In the genomic region with DNA sequence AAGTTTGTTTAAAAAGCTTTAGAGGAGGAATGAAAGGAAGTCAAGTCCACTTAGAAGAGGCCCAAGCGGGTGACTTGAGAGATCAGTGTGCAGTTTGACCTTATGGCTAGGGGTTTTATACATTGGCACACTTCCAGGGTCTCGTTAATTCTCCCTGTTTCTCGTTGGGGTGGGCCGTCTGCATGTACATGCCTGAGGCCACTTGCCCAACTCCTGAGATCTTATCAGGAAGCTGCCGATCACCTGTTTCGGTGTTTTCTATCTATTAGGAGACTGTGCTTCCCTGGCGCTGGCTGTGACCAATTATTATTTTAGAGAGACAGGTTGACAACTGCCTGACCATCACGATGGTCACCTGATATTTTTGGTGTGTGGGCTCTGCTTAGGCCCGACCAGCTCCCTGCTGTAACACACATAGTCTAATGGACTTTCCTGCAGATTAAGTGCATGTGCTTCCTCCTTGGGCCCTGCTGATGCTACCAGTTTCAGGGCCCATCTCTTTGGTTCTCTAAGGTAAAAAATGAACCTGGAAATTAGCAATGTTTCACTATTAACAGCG, we compare ENCODE assay signal across 1 cellular context.
TF ChIP-seq lines count a peak whose summit lies in the region.

No MANE protein-coding gene starts in this region.

TF ChIP-seq in H1, 55 proteins besides CTCF, POLR2A, EP300 and RAD21 (continued from another document):
- TF ChIP-seq, protein P1, sequence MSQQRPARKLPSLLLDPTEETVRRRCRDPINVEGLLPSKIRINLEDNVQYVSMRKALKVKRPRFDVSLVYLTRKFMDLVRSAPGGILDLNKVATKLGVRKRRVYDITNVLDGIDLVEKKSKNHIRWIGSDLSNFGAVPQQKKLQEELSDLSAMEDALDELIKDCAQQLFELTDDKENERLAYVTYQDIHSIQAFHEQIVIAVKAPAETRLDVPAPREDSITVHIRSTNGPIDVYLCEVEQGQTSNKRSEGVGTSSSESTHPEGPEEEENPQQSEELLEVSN (IDR thresholded peaks at IDR 0.05) = no peak
- TF ChIP-seq NRF1 (IDR thresholded peaks at IDR 0.05; ENCODE audit: low read depth, low read length) = no peak
- TF ChIP-seq SP4 (IDR thresholded peaks at IDR 0.05; ENCODE audit: low read length) = no peak
- TF ChIP-seq KDM1A (IDR thresholded peaks at IDR 0.05; ENCODE audit: borderline replicate concordance, low read length) = no peak
- no peak for TF ChIP-seq TEAD4 (IDR thresholded peaks at IDR 0.05; ENCODE audit: low read depth, low read length)
- TF ChIP-seq CEBPB (IDR thresholded peaks at IDR 0.05; ENCODE audit: low read depth, low read length) = no peak
- no peak for TF ChIP-seq SIN3A (conservative IDR thresholded peaks at IDR 0.05 in 1 of 2, IDR thresholded peaks at IDR 0.05 in 1 of 2; ENCODE audit: low read depth in 1 of 2, low read length in 2 of 2)
- TF ChIP-seq HDAC2 (IDR thresholded peaks at IDR 0.05; ENCODE audit: borderline replicate concordance in 1 of 2, low read depth in 2 of 2, low read length in 2 of 2) = no peak
- no peak for TF ChIP-seq RBBP5 (IDR thresholded peaks at IDR 0.05; ENCODE audit: borderline replicate concordance, low read depth, low read length)
- TF ChIP-seq TCF12 (IDR thresholded peaks at IDR 0.05; ENCODE audit: low read depth, low read length) = no peak
- TF ChIP-seq, protein P2, sequence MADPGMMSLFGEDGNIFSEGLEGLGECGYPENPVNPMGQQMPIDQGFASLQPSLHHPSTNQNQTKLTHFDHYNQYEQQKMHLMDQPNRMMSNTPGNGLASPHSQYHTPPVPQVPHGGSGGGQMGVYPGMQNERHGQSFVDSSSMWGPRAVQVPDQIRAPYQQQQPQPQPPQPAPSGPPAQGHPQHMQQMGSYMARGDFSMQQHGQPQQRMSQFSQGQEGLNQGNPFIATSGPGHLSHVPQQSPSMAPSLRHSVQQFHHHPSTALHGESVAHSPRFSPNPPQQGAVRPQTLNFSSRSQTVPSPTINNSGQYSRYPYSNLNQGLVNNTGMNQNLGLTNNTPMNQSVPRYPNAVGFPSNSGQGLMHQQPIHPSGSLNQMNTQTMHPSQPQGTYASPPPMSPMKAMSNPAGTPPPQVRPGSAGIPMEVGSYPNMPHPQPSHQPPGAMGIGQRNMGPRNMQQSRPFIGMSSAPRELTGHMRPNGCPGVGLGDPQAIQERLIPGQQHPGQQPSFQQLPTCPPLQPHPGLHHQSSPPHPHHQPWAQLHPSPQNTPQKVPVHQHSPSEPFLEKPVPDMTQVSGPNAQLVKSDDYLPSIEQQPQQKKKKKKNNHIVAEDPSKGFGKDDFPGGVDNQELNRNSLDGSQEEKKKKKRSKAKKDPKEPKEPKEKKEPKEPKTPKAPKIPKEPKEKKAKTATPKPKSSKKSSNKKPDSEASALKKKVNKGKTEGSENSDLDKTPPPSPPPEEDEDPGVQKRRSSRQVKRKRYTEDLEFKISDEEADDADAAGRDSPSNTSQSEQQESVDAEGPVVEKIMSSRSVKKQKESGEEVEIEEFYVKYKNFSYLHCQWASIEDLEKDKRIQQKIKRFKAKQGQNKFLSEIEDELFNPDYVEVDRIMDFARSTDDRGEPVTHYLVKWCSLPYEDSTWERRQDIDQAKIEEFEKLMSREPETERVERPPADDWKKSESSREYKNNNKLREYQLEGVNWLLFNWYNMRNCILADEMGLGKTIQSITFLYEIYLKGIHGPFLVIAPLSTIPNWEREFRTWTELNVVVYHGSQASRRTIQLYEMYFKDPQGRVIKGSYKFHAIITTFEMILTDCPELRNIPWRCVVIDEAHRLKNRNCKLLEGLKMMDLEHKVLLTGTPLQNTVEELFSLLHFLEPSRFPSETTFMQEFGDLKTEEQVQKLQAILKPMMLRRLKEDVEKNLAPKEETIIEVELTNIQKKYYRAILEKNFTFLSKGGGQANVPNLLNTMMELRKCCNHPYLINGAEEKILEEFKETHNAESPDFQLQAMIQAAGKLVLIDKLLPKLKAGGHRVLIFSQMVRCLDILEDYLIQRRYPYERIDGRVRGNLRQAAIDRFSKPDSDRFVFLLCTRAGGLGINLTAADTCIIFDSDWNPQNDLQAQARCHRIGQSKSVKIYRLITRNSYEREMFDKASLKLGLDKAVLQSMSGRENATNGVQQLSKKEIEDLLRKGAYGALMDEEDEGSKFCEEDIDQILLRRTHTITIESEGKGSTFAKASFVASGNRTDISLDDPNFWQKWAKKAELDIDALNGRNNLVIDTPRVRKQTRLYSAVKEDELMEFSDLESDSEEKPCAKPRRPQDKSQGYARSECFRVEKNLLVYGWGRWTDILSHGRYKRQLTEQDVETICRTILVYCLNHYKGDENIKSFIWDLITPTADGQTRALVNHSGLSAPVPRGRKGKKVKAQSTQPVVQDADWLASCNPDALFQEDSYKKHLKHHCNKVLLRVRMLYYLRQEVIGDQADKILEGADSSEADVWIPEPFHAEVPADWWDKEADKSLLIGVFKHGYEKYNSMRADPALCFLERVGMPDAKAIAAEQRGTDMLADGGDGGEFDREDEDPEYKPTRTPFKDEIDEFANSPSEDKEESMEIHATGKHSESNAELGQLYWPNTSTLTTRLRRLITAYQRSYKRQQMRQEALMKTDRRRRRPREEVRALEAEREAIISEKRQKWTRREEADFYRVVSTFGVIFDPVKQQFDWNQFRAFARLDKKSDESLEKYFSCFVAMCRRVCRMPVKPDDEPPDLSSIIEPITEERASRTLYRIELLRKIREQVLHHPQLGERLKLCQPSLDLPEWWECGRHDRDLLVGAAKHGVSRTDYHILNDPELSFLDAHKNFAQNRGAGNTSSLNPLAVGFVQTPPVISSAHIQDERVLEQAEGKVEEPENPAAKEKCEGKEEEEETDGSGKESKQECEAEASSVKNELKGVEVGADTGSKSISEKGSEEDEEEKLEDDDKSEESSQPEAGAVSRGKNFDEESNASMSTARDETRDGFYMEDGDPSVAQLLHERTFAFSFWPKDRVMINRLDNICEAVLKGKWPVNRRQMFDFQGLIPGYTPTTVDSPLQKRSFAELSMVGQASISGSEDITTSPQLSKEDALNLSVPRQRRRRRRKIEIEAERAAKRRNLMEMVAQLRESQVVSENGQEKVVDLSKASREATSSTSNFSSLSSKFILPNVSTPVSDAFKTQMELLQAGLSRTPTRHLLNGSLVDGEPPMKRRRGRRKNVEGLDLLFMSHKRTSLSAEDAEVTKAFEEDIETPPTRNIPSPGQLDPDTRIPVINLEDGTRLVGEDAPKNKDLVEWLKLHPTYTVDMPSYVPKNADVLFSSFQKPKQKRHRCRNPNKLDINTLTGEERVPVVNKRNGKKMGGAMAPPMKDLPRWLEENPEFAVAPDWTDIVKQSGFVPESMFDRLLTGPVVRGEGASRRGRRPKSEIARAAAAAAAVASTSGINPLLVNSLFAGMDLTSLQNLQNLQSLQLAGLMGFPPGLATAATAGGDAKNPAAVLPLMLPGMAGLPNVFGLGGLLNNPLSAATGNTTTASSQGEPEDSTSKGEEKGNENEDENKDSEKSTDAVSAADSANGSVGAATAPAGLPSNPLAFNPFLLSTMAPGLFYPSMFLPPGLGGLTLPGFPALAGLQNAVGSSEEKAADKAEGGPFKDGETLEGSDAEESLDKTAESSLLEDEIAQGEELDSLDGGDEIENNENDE (IDR thresholded peaks at IDR 0.05; ENCODE audit: insufficient replicate concordance, low read length) = no peak
